In genomic region chr12:122061253-122061652, GRCh38 we compare ENCODE assay signal across 17 cellular contexts. TPM values are rescaled to one million over a fixed set of nuclear protein-coding genes. Genes with fewer than 3 reads are reported as not detected.
DNase-seq lines count a peak whose midpoint lies in the region; TF ChIP-seq lines count a peak whose summit lies in the region.
"Had no signal": no experiment of that assay in that cellular context is flagged by ENCODE, and none has a peak within 500 bp of the region (broad histone marks: within the 10 kb centered on the region; RNA-seq: fewer than 3 reads in every experiment).

No MANE protein-coding gene starts in this region.

- H3K4me1 ChIP-seq in rectal smooth muscle tissue (ENCODE audit: control insufficient read depth, insufficient read depth, low read length) (peaks cover 60% of the 10 kb centered on the region), uterus (peaks cover 6 to 16% of the 10 kb centered on the region in 2 donors), smooth muscle cell (ENCODE audit: low read depth) (peaks cover 24% of the 10 kb centered on the region)

- no peak overlapping the region for H3K4me3 Mint-ChIP-seq in chondrocyte (ENCODE audit: unreplicated experiment)
- H3K4me3 Mint-ChIP-seq: CD4-positive, CD25-positive, alpha-beta regulatory T cell had no signal

- TF ChIP-seq POLR2A in uterus (IDR thresholded peaks at IDR 0.05) = no peak

- H3K4me3 ChIP-seq in H7 (ENCODE audit: insufficient read depth, low read depth, low read length) = no peak overlapping the region
- no peak overlapping the region for H3K4me3 ChIP-seq in rectal smooth muscle tissue (ENCODE audit: low read length)
- H3K4me3 ChIP-seq in uterus = no peak overlapping the region
- H3K4me3 ChIP-seq in smooth muscle cell = no peak overlapping the region
- H3K4me3 ChIP-seq: BLaER1 had no signal

- H3K9ac ChIP-seq in rectal smooth muscle tissue (ENCODE audit: low read length) (no peak overlapping the region), smooth muscle cell (ENCODE audit: low read depth) (no peak overlapping the region)
- H3K9ac ChIP-seq: KMS-11, SK-N-SH had no signal

- H3K27me3 Mint-ChIP-seq in chondrocyte (ENCODE audit: low read depth) = no peaks in the 10 kb centered on the region

- 97% methylated on average over 14 of the region's 23 CpGs for WGBS in smooth muscle cell (ENCODE audit: low lambda C conversion rate)

- H3K4me1 Mint-ChIP-seq in chondrocyte (ENCODE audit: low read depth) = peaks cover 35% of the 10 kb centered on the region

- H3K27ac ChIP-seq in rectal smooth muscle tissue (ENCODE audit: low read depth, low read length) = peak overlapping the region; percentile 95
- peak overlapping the region; percentile 88 to 95 for H3K27ac ChIP-seq in uterus
- no peak overlapping the region for H3K27ac ChIP-seq in smooth muscle cell (ENCODE audit: low read depth)
- H3K27ac ChIP-seq: KMS-11 had no signal

- no peak overlapping the region for H2AFZ ChIP-seq in smooth muscle cell (ENCODE audit: low read depth)

- TF ChIP-seq CTCF in chondrocyte (IDR thresholded peaks at IDR 0.05) = no peak
- no peak for TF ChIP-seq CTCF in uterus (IDR thresholded peaks at IDR 0.05)
- no peak for TF ChIP-seq CTCF in smooth muscle cell (IDR thresholded peaks at IDR 0.05; ENCODE audit: borderline replicate concordance, insufficient read depth, poor library complexity, severe bottlenecking)

- intact Hi-C loops in uterus (cut with DNase I; ENCODE audit: low total_unique reads) = no loop called here

- H3K36me3 Mint-ChIP-seq in chondrocyte (ENCODE audit: low read depth) = peaks cover 13% of the 10 kb centered on the region
- H3K36me3 Mint-ChIP-seq: CD4-positive, CD25-positive, alpha-beta regulatory T cell had no signal

- H4K20me1 ChIP-seq in smooth muscle cell (ENCODE audit: low read depth) = no peaks in the 10 kb centered on the region

- H3K9me3 ChIP-seq in uterus = no peaks in the 10 kb centered on the region
- no peaks in the 10 kb centered on the region for H3K9me3 ChIP-seq in smooth muscle cell (replicated peaks; ENCODE audit: low read depth)
- H3K9me3 ChIP-seq: BLaER1, SK-N-SH had no signal

- no peaks in the 10 kb centered on the region for H3K27me3 ChIP-seq in H7 (ENCODE audit: control insufficient read depth, insufficient read depth, low read length)
- H3K27me3 ChIP-seq in rectal smooth muscle tissue (ENCODE audit: control insufficient read depth, insufficient read depth, low read length) = no peaks in the 10 kb centered on the region
- H3K27me3 ChIP-seq in uterus = no peaks in the 10 kb centered on the region
- no peaks in the 10 kb centered on the region for H3K27me3 ChIP-seq in smooth muscle cell (ENCODE audit: low read depth)
- H3K27me3 ChIP-seq: BLaER1 had no signal

- DNase-seq in H7 (peak; percentile 17), chondrocyte (ENCODE audit: low spot score) (no peak), uterus (no peak), smooth muscle cell (lab: John Stamatoyannopoulos, UW; ENCODE audit: unreplicated experiment) (no peak), NCI-H510A treated with DMSO at 0.1 percent for 48 hours (lab: John Stamatoyannopoulos, UW) (no peak), RKO (ENCODE audit: low spot score) (no peak)
- DNase-seq: CD4-positive, CD25-positive, alpha-beta regulatory T cell; IMR-90; MM.1S; NCI-H2029 treated with DMSO at 0.1 percent for 48 hours; NCI-H446 treated with DMSO at 0.1 percent for 48 hours; NCI-H526 treated with DMSO at 0.1 percent for 48 hours; SIG-M5; SK-N-SH had no signal

- H3K36me3 ChIP-seq in H7 (replicated peaks; ENCODE audit: control insufficient read depth, insufficient read depth, low read length) (peaks cover 6% of the 10 kb centered on the region), rectal smooth muscle tissue (ENCODE audit: control insufficient read depth, insufficient read depth, low read length) (peaks cover under 1% of the 10 kb centered on the region), uterus (no peaks in the 10 kb centered on the region), smooth muscle cell (ENCODE audit: low read depth) (no peaks in the 10 kb centered on the region)

- H3K27ac Mint-ChIP-seq in chondrocyte (ENCODE audit: unreplicated experiment) = peak overlapping the region; percentile 4
- H3K27ac Mint-ChIP-seq: CD4-positive, CD25-positive, alpha-beta regulatory T cell had no signal

- H3K9me3 Mint-ChIP-seq in chondrocyte (ENCODE audit: low read depth) = no peaks in the 10 kb centered on the region
- H3K9me3 Mint-ChIP-seq: CD4-positive, CD25-positive, alpha-beta regulatory T cell had no signal

- no peak overlapping the region for H3K4me2 ChIP-seq in smooth muscle cell
- H3K4me2 ChIP-seq: KMS-11, SK-N-SH had no signal

- no peaks in the 10 kb centered on the region for H3K79me2 ChIP-seq in smooth muscle cell (ENCODE audit: low read depth)

- peaks cover 9% of the 10 kb centered on the region for H3F3A ChIP-seq in smooth muscle cell (ENCODE audit: low read depth)

RNA-seq across cellular contexts. Expression of gene MLXIP, which starts 17.3 kb away (rescaled TPM):
- total RNA-seq in H7 (2014; rRNA removed; shearing (Covaris generic)) = 29.7 and 49.8 TPM in 2 replicates
- total RNA-seq in chondrocyte = 58.8 to 62.8 TPM (median 61.7 TPM) in 3 replicates
- 10 to 100 TPM; 21.5 to 88.7 (median 24.7) TPM for total RNA-seq in uterus
- 7.6 and 11.8 TPM in 2 replicates for total RNA-seq in smooth muscle cell
- polyA plus RNA-seq in smooth muscle cell = 15.3 and 24.7 TPM in 2 replicates

RNA-seq across cellular contexts. Expression of gene BCL7A, which starts 39.6 kb away (rescaled TPM):
- 10.6 and 11.2 TPM in 2 replicates for total RNA-seq in H7 (2014; rRNA removed; shearing (Covaris generic))
- 7.1 to 10.0 TPM (median 9.1 TPM) in 3 replicates for total RNA-seq in chondrocyte
- total RNA-seq in uterus = 10 to 100 TPM in 1 of 4 donors, 1 to 10 TPM in 1, under 1 TPM in 2; 0.26 to 12.2 (median 4.2) TPM
- total RNA-seq in smooth muscle cell = 2.7 and 4.3 TPM in 2 replicates
- polyA plus RNA-seq in smooth muscle cell = 3.0 and 5.7 TPM in 2 replicates
